In genomic region chr1:162687870-162688269, GRCh38 we compare ENCODE assay signal across 1 cellular context.
TF ChIP-seq lines count a peak whose summit lies in the region.

No MANE protein-coding gene starts in this region.

TF ChIP-seq in IMR-90, 13 proteins besides CTCF, POLR2A, EP300 and RAD21 (continued from another document):
- TF ChIP-seq ELK1 (IDR thresholded peaks at IDR 0.05; ENCODE audit: borderline replicate concordance, low read depth, low read length) = no peak
- no peak for TF ChIP-seq FOS (IDR thresholded peaks at IDR 0.05; ENCODE audit: low read depth, low read length)
- no peak for TF ChIP-seq NFE2L2 (IDR thresholded peaks at IDR 0.05; ENCODE audit: low read depth, low read length)
- no peak for TF ChIP-seq MXI1 (IDR thresholded peaks at IDR 0.05; ENCODE audit: borderline replicate concordance, low read depth, low read length)
- TF ChIP-seq SMC3 (IDR thresholded peaks at IDR 0.05; ENCODE audit: low read depth, low read length) = no peak
- TF ChIP-seq MAFK (IDR thresholded peaks at IDR 0.05; ENCODE audit: low read depth, low read length) = no peak
- no peak for TF ChIP-seq RFX5 (IDR thresholded peaks at IDR 0.05; ENCODE audit: low read depth, low read length)
- no peak for TF ChIP-seq CHD1 (IDR thresholded peaks at IDR 0.05; ENCODE audit: low read depth, low read length)
